Comparison of ENCODE assay signal across 1 cellular context in the genomic region with DNA sequence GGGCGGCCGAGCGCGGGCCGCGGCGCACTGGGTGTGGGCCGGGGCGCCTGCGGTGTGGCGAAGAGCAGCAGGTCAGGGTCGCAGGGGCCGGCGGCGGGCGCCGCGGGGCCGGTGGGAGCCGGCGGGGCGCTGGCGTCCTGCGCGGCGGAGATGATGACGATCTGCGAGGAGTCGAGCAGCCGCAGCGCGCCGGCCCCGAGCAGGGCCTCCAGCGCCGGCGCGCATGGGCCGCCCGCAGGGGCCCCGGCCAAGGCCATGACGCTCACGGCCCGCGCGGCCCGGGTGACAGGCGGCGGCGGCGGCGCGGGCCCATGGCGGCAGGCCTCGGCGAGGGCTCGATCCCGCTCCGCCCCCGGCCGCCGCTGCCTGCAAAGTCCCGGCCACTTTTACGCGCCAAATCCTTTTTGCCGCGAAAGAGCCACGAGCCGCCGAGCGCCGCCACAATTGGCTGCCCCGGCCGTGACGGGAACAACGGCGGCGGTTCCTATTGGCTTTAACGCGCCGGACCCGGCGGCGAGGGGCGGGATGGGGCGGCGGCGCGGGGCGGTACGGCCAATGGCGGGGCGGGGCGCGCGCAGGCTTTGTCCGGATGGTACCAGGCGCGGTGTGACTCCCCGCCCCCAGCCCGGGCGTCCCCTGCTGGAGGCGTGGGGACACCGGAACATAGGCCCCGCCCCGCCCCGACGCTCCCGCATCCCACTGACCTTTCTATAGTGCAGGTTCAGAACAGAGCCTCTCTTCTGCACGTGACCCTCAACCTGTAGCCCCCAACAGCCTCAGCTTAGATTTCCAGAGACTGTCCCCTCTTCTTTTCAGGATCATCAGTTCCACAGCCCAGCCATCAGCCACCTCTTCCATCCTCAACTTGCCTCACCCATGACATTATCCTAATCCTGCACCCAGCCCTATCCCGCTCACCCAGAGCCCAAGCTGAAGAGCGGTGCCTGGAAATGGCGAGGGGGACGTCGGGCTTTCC.
TF ChIP-seq lines count a peak whose summit lies in the region.

A gene with protein sequence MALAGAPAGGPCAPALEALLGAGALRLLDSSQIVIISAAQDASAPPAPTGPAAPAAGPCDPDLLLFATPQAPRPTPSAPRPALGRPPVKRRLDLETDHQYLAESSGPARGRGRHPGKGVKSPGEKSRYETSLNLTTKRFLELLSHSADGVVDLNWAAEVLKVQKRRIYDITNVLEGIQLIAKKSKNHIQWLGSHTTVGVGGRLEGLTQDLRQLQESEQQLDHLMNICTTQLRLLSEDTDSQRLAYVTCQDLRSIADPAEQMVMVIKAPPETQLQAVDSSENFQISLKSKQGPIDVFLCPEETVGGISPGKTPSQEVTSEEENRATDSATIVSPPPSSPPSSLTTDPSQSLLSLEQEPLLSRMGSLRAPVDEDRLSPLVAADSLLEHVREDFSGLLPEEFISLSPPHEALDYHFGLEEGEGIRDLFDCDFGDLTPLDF (minus strand): TSS at position 378 of the 976 bp plus-strand sequence. CDS start 121 bp downstream, at position 257.

TF ChIP-seq in endothelial cell of umbilical vein, 7 proteins besides CTCF, POLR2A, EP300 and RAD21 (continued from another document):
- TF ChIP-seq JUN (IDR thresholded peaks at IDR 0.05; ENCODE audit: borderline replicate concordance, insufficient read depth, insufficient read length, low read depth): no peak
TF ChIP-seq in endothelial cell of umbilical vein: peak in this region for 1.
